ENCODE assay signal across 1 cellular context in the genomic region with DNA sequence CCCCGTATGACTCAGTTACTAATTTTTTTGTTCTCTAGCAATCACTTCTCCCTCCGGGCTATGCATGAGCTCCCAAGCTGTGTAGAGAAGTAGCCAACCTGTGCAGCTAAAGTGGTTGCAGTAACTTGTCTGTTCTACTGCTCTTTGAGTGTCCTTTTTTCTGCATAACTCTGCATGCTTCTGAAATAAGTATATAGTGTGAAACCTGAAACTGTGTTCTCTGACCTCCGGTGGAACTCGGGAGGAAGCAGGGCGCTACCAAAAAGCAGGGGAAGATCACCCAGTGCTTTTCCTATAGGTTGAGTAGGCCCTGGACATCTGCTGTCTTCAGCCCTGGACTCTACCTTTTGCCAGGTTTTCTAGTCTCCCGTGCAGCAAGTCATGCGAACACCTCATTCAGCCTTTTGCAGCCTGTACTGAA.
TF ChIP-seq lines count a peak whose summit lies in the region.

No MANE protein-coding gene starts in this region.

TF ChIP-seq in H1, 55 proteins besides CTCF, POLR2A, EP300 and RAD21 (continued from another document):
- TF ChIP-seq PHF8 (conservative IDR thresholded peaks at IDR 0.05; ENCODE audit: low read depth, low read length), result no peak
- TF ChIP-seq HDAC6 (IDR thresholded peaks at IDR 0.05; ENCODE audit: low read depth, low read length), result no peak
- TF ChIP-seq ASH2L (IDR thresholded peaks at IDR 0.05; ENCODE audit: low read length), result no peak
- TF ChIP-seq E2F6 (IDR thresholded peaks at IDR 0.05), result no peak
- no peak for TF ChIP-seq ZNF274 (IDR thresholded peaks at IDR 0.05; ENCODE audit: borderline replicate concordance, extremely low read depth, low read length)
- no peak for TF ChIP-seq SIRT6 (IDR thresholded peaks at IDR 0.05; ENCODE audit: low read length)
- TF ChIP-seq TBP (IDR thresholded peaks at IDR 0.05; ENCODE audit: low read depth, low read length), result no peak
- no peak for TF ChIP-seq MAFK (IDR thresholded peaks at IDR 0.05; ENCODE audit: low read depth, low read length)
- TF ChIP-seq CTBP2 (IDR thresholded peaks at IDR 0.05; ENCODE audit: borderline replicate concordance, insufficient read depth, insufficient read length, low read length), result no peak
- no peak for TF ChIP-seq NANOG (IDR thresholded peaks at IDR 0.05; ENCODE audit: insufficient read depth, low read depth, low read length, poor library complexity, severe bottlenecking)
- TF ChIP-seq BACH1 (IDR thresholded peaks at IDR 0.05; ENCODE audit: low read length), result no peak
- no peak for TF ChIP-seq SP1 (IDR thresholded peaks at IDR 0.05; ENCODE audit: low read depth, low read length)
- TF ChIP-seq KDM4A (IDR thresholded peaks at IDR 0.05; ENCODE audit: low read depth, low read length, severe bottlenecking), result no peak
- no peak for TF ChIP-seq ATF2 (IDR thresholded peaks at IDR 0.05; ENCODE audit: low read length)
